ENCODE assay signal across 14 cellular contexts in the genomic region with DNA sequence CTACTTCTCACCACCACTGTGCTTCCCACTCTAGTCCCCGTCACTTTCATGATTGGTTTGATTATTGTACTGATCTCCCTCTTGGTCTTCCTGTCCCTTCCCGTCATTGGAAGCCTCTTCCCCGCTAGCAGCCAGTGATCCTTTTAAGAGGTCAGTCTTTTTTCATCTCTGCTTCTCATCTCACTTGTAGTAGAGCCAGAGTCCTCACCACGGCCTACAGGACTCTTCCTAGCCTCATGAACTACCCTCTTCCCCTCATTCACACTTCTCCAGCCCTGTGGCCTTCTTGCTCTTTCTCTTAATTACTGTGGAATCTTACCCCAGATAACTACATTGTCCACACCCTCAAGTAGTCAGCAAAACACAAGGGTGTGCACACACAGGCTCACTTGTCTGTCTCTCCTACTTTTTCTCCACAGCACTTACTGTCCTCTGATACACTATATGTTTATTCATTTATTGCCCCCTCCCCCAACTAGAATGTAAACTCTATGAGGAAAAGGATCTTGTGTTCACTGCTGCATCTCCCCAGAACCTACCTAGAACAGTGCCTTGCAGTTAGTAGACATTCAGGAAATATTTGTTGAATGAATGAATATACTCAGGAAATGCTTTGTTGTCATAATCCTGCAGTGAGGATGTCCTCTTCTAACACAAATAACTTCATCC.
DNase-seq lines count a peak whose midpoint lies in the region; ATAC-seq, FAIRE-seq and TF ChIP-seq lines count a peak whose summit lies in the region.
"Had no signal": no experiment of that assay in that cellular context is flagged by ENCODE, and none has a peak within 500 bp of the region (broad histone marks: within the 10 kb centered on the region; RNA-seq: fewer than 3 reads in every experiment).

No MANE protein-coding gene starts in this region.

- H3K36me3 ChIP-seq in CD4-positive, alpha-beta memory T cell (ENCODE audit: insufficient read depth, low read length), result peaks cover 11% of the 10 kb centered on the region
- H3K36me3 ChIP-seq in bronchial epithelial cell (ENCODE audit: control insufficient read depth, insufficient read depth, low read length), result peaks cover 8% of the 10 kb centered on the region
- peaks cover 17 to 87% of the 10 kb centered on the region in 2 experiments for H3K36me3 ChIP-seq in mesenchymal stem cell (ENCODE audit: control insufficient read depth in 1 of 2, insufficient read depth in 2 of 2, low read depth in 1 of 2, low read length in 2 of 2)
- H3K36me3 ChIP-seq: right lobe of liver had no signal

- no peaks in the 10 kb centered on the region for H3K27me3 Mint-ChIP-seq in CD4-positive, alpha-beta memory T cell

- peak overlapping the region in 1 of 2 experiments; percentile 41 for H3K4ac ChIP-seq in mesenchymal stem cell (ENCODE audit: low read depth in 1 of 2, low read length in 2 of 2)

- no peak for DNase-seq in CD4-positive, alpha-beta memory T cell
- peak; percentile 53 for DNase-seq in HCEC 1CT
- peak; percentile 10 for DNase-seq in bronchial epithelial cell (ENCODE audit: low read depth)
- DNase-seq in mesenchymal stem cell, result peak; percentile 37
- DNase-seq in Right ventricle myocardium superior, result no peak
- DNase-seq in HuH-7.5 (ENCODE audit: low spot score), result no peak
- no peak for DNase-seq in SHP77 treated with DMSO at 0.1 percent for 48 hours (lab: John Stamatoyannopoulos, UW)
- DNase-seq: activated CD8-positive, alpha-beta memory T cell treated with anti-CD3 and anti-CD28 coated beads for 24 hours; anterior cingulate cortex; Calu3; esophagus squamous epithelium; NCI-H1436 treated with DMSO at 0.1 percent for 48 hours; right lobe of liver had no signal

- no peak overlapping the region for H3K4me3 ChIP-seq in CD4-positive, alpha-beta memory T cell (ENCODE audit: low read length in 2 of 2)
- H3K4me3 ChIP-seq in bronchial epithelial cell (ENCODE audit: low read depth, low read length) (no peak overlapping the region), mesenchymal stem cell (ENCODE audit: insufficient read depth in 1 of 2, low read depth in 1 of 2, low read length in 2 of 2) (no peak overlapping the region)
- H3K4me3 ChIP-seq: esophagus squamous epithelium, right lobe of liver had no signal

- no peak for TF ChIP-seq CTCF in bronchial epithelial cell (IDR thresholded peaks at IDR 0.05; ENCODE audit: insufficient read depth, low read length, severe bottlenecking)

- H3K9ac ChIP-seq in mesenchymal stem cell (ENCODE audit: low read length), result no peak overlapping the region

- H3K4me3 Mint-ChIP-seq in CD4-positive, alpha-beta memory T cell, result no peak overlapping the region

- peak overlapping the region in 6 of 7 donors; percentile 48 to 84 (median 76) for H3K27ac Mint-ChIP-seq in CD4-positive, alpha-beta memory T cell

- no peak overlapping the region for H4K91ac ChIP-seq in mesenchymal stem cell (ENCODE audit: low read length)

- no peak overlapping the region for H3K23ac ChIP-seq in mesenchymal stem cell (ENCODE audit: low read length in 2 of 2)

- peaks cover 11% of the 10 kb centered on the region for H3K79me1 ChIP-seq in mesenchymal stem cell (replicated peaks; ENCODE audit: low read length, poor library complexity, severe bottlenecking)

- no peak overlapping the region for H2BK12ac ChIP-seq in mesenchymal stem cell (ENCODE audit: low read length in 2 of 2)

- intact Hi-C loops in CD4-positive, alpha-beta memory T cell (cut with micrococcal nuclease), result no loop called here
- intact Hi-C loops in Right ventricle myocardium superior (cut with DNase I), result no loop called here

- H4K8ac ChIP-seq in mesenchymal stem cell (ENCODE audit: low read length), result no peak overlapping the region

- CTCF ChIA-PET in CD4-positive, alpha-beta memory T cell (lab: Charles Lee; ENCODE audit: partially characterized antibody), result interaction anchor here (0.5 kb wide), 1 partner anchor 65 kb away, joined by 3 read pairs; no protein-coding TSS in a partner anchor

- no peak for ATAC-seq in HG02623 (IDR thresholded peaks at IDR 0.05; ENCODE audit: unreplicated experiment)
- no peak for ATAC-seq in Right ventricle myocardium superior (ENCODE audit: poor library complexity)
- ATAC-seq: right lobe of liver had no signal

- H2BK5ac ChIP-seq in mesenchymal stem cell (ENCODE audit: low read depth, low read length, poor library complexity, severe bottlenecking), result no peak overlapping the region

- peaks cover 16 to 47% of the 10 kb centered on the region in 2 donors for H3K36me3 Mint-ChIP-seq in CD4-positive, alpha-beta memory T cell

- no peak overlapping the region for H2BK15ac ChIP-seq in mesenchymal stem cell (ENCODE audit: low read depth, poor library complexity, severe bottlenecking)

- no peaks in the 10 kb centered on the region for H3K9me3 Mint-ChIP-seq in CD4-positive, alpha-beta memory T cell

- H3K14ac ChIP-seq in mesenchymal stem cell (ENCODE audit: low read length in 2 of 2), result no peak overlapping the region

- H3K4me1 Mint-ChIP-seq in CD4-positive, alpha-beta memory T cell, result peaks cover 14 to 22% (median 18%) of the 10 kb centered on the region in 4 donors

- H3K4me2 ChIP-seq in mesenchymal stem cell (ENCODE audit: low read length, poor library complexity, severe bottlenecking), result no peak overlapping the region

- H3K27me3 ChIP-seq in CD4-positive, alpha-beta memory T cell (ENCODE audit: insufficient read depth, low read length), result no peaks in the 10 kb centered on the region
- H3K27me3 ChIP-seq in bronchial epithelial cell (ENCODE audit: control insufficient read depth, insufficient read depth, low read length) (no peaks in the 10 kb centered on the region), mesenchymal stem cell (ENCODE audit: control insufficient read depth in 1 of 2, insufficient read depth in 1 of 2, low read length in 2 of 2) (no peaks in the 10 kb centered on the region)
- H3K27me3 ChIP-seq: esophagus squamous epithelium, right lobe of liver had no signal

- H2AK5ac ChIP-seq in mesenchymal stem cell (ENCODE audit: low read length, severe bottlenecking), result peak overlapping the region; percentile 22

- FAIRE-seq in bronchial epithelial cell (lab: Jason Lieb, UNC), result no peak

- no peak overlapping the region for H2AFZ ChIP-seq in mesenchymal stem cell (ENCODE audit: low read depth, low read length)

- no peak overlapping the region for H3K27ac ChIP-seq in CD4-positive, alpha-beta memory T cell (ENCODE audit: low read depth, low read length)
- peak overlapping the region; percentile 17 for H3K27ac ChIP-seq in mesenchymal stem cell (ENCODE audit: low read length, poor library complexity, severe bottlenecking)
- H3K27ac ChIP-seq: esophagus squamous epithelium, right lobe of liver had no signal

- WGBS in mesenchymal stem cell, result 48% methylated on average over 4 of the region's 4 CpGs

- H3K4me1 ChIP-seq in CD4-positive, alpha-beta memory T cell (ENCODE audit: insufficient read depth, low read length), result peaks cover 20% of the 10 kb centered on the region
- peaks cover 8% of the 10 kb centered on the region for H3K4me1 ChIP-seq in mesenchymal stem cell (ENCODE audit: control insufficient read depth, insufficient read depth, low read depth, low read length)

- peak overlapping the region in 1 of 2 experiments; percentile 18 for H3K18ac ChIP-seq in mesenchymal stem cell (ENCODE audit: low read depth in 1 of 2, low read length in 2 of 2)

- H3K9me3 ChIP-seq in CD4-positive, alpha-beta memory T cell (ENCODE audit: control insufficient read depth in 1 of 2, low read length in 2 of 2), result no peaks in the 10 kb centered on the region
- H3K9me3 ChIP-seq in mesenchymal stem cell (ENCODE audit: control insufficient read depth, low read length), result no peaks in the 10 kb centered on the region
- H3K9me3 ChIP-seq: esophagus squamous epithelium, right lobe of liver had no signal

- H2BK120ac ChIP-seq in mesenchymal stem cell (ENCODE audit: low read depth, low read length), result no peak overlapping the region

- POLR2A ChIA-PET in CD4-positive, alpha-beta memory T cell (lab: Charles Lee; ENCODE audit: partially characterized antibody), result no interaction called here

Comparison
In these comparisons a context has a peak if more than half of its experiments do, and no peak if none do; other contexts are left out.
1. DNase-seq: peak in HCEC 1CT (single experiment), bronchial epithelial cell (single experiment) and mesenchymal stem cell (single experiment); none in CD4-positive, alpha-beta memory T cell (0 of 5), Right ventricle myocardium superior (single experiment), HuH-7.5 (single experiment) and SHP77 treated with DMSO at 0.1 percent for 48 hours (single experiment).